ENCODE assay signal across 1 cellular context in the genomic region with DNA sequence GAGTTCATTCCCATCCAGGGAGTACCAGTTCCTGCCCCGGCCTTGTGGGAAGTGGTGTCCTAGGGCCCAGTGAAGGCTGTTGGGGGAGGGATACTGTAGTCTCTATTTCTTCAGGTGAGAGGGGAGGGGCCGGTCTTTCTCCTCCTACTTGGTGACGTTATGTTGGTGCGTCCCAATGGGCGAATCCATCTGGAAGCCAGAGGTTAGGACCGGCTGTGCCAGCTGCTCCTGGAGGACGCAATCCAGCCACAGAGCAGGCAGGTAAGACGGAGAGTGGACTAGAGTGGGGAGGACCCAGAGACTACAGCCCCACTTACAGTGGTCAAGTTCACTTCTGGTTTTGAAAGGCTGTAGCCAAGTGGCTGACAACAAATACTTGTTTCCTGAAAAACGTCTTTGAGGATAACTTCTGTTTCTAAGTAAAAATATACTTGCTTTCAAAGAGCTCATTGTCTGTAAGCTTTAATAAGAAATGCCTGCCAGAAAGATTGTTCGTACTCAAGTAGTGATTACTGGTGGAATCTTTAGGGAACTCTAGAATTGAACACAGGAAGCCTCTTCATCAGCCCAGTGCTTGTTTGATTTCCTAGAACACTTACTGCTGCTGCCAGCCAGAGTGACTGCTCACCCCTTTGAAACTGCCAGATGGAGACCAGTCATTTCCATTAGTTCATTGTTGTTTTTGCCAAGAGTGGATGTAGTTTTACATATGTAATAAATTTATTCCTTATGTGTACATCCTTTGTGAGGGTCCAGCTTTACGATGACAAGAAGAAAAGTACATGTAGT.
TF ChIP-seq lines count a peak whose summit lies in the region.

No MANE protein-coding gene starts in this region.

TF ChIP-seq in endothelial cell of umbilical vein, 7 proteins besides CTCF, POLR2A, EP300 and RAD21:
- TF ChIP-seq POLR2AphosphoS5 (IDR thresholded peaks at IDR 0.05; ENCODE audit: insufficient read depth, low read depth, low read length) = no peak
- no peak for TF ChIP-seq EZH2 (IDR thresholded peaks at IDR 0.05; ENCODE audit: borderline replicate concordance, low read depth, low read length, severe bottlenecking)
- TF ChIP-seq GATA2 (IDR thresholded peaks at IDR 0.05; ENCODE audit: insufficient read depth, insufficient read length, low read depth, low read length) = no peak
- TF ChIP-seq, protein P1, sequence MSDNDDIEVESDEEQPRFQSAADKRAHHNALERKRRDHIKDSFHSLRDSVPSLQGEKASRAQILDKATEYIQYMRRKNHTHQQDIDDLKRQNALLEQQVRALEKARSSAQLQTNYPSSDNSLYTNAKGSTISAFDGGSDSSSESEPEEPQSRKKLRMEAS (IDR thresholded peaks at IDR 0.05; ENCODE audit: insufficient read depth, insufficient read length) = no peak
- no peak for TF ChIP-seq MYC (IDR thresholded peaks at IDR 0.05; ENCODE audit: low read depth, low read length)
- TF ChIP-seq JUN (IDR thresholded peaks at IDR 0.05; ENCODE audit: borderline replicate concordance, insufficient read depth, insufficient read length, low read depth) = no peak
- no peak for TF ChIP-seq FOS (IDR thresholded peaks at IDR 0.05; ENCODE audit: borderline replicate concordance, insufficient read depth, low read length)
